Comparison of ENCODE assay signal across 8 cellular contexts in the genomic region with DNA sequence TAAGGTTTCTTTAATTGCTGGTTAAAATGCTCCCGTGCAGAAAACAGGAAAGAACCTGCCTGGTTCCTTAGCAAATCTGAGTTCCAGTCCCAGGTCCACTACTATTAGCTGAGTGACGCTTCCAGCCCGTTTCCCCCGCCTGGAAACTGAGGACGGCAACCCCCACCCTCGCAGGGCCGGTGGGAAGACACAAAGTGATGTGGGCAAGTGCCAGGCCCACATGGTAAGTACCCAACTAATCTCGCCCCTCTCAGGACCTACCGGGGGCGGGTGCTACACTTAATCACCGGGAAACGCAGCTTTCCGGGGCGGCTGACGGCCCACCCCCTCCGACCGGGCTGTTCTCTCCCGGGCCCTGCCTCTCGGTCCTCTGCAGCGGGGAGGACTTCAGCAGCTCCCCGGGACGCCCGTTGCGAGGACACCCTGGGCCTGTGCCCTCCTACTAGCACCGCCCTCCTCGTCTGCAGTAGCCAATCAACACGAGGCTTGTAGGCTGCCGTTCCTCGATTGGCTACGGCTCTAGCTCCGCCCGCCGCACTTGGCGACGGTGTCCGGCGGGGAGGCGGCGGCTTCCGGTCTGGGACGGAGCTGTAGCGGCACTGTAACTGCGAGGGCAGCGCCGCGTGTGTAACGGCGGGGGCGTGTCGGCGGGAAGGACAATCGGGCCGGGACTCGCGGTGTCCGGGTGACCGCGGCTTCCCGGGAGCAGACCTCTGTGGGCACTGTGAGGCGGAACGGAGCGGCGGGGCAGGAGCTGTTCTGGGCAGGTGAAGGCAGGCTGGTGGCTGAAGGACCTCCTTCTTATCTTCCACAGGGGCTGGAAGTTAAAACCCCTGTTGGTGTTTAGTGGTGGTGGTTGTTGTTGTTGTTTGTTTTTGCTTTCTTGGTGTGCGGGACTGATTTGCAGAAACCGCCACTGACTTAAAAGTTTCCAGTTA. TPM values are rescaled to one million over a fixed set of nuclear protein-coding genes. Genes with fewer than 3 reads are reported as not detected.
DNase-seq lines count a peak whose midpoint lies in the region; ATAC-seq, FAIRE-seq and TF ChIP-seq lines count a peak whose summit lies in the region.

A gene with protein sequence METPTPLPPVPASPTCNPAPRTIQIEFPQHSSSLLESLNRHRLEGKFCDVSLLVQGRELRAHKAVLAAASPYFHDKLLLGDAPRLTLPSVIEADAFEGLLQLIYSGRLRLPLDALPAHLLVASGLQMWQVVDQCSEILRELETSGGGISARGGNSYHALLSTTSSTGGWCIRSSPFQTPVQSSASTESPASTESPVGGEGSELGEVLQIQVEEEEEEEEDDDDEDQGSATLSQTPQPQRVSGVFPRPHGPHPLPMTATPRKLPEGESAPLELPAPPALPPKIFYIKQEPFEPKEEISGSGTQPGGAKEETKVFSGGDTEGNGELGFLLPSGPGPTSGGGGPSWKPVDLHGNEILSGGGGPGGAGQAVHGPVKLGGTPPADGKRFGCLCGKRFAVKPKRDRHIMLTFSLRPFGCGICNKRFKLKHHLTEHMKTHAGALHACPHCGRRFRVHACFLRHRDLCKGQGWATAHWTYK (plus strand): TSS at position 568 of the 938 bp plus-strand sequence. CDS start 525 bp downstream, outside the sequence.

- peak within 1 kb of the TSS; percentile 91 for H3K4me3 ChIP-seq in AG04450 (ENCODE audit: low read depth, low read length)
- peak within 1 kb of the TSS; percentile 76 for H3K4me3 ChIP-seq in WERI-Rb-1 (ENCODE audit: low read depth, low read length)
- peak within 1 kb of the TSS; percentile 73 to 97 (median 92) for H3K4me3 ChIP-seq in mammary epithelial cell (replicated peaks in 1 of 3; ENCODE audit: insufficient read depth in 1 of 3, low read depth in 2 of 3, low read length in 3 of 3)
- peak within 1 kb of the TSS; percentile 60 to 71 for H3K4me3 ChIP-seq in small intestine (ENCODE audit: low read depth in 1 of 2, low read length in 2 of 2)

- H3K27me3 ChIP-seq in AG04450 (ENCODE audit: control insufficient read depth, insufficient read depth, low read length) (no peaks in the 10 kb centered on the region), WERI-Rb-1 (ENCODE audit: insufficient read depth, low read depth, severe bottlenecking) (no peaks in the 10 kb centered on the region), mammary epithelial cell (ENCODE audit: insufficient read depth, low read length) (no peaks in the 10 kb centered on the region), small intestine (ENCODE audit: control insufficient read depth in 2 of 2, insufficient read depth in 2 of 2, low read length in 2 of 2) (no peaks in the 10 kb centered on the region)

- H3K9ac ChIP-seq in mammary epithelial cell (ENCODE audit: insufficient read depth, low read length) = peak within 1 kb of the TSS; percentile 82

- no peaks in the 10 kb centered on the region for H4K20me1 ChIP-seq in mammary epithelial cell (ENCODE audit: insufficient read depth, low read length)

- 1% methylated on average over 30 of the region's 65 CpGs for WGBS in mammary epithelial cell (ENCODE audit: low coverage, missing lambda C conversion rate)
- WGBS in small intestine, 3 donors = 0% methylated on average over 60 to 65 of the region's 65 CpGs

- peak; percentile 94 for ATAC-seq in GM18907 (IDR thresholded peaks at IDR 0.05; ENCODE audit: unreplicated experiment)
- peak; percentile 96 for ATAC-seq in HG03139 (IDR thresholded peaks at IDR 0.05; ENCODE audit: unreplicated experiment)

- peaks cover 5% of the 10 kb centered on the region for H3K4me1 ChIP-seq in mammary epithelial cell (ENCODE audit: insufficient read depth, low read length)
- peaks cover 0 to 3% of the 10 kb centered on the region in 2 donors for H3K4me1 ChIP-seq in small intestine (ENCODE audit: control insufficient read depth in 2 of 2, insufficient read depth in 1 of 2, low read depth in 1 of 2, low read length in 1 of 2)

- DNase-seq in AG04450 (ENCODE audit: low read depth, low spot score) (peak; percentile 88), NCI-H2196 treated with DMSO at 0.1 percent for 48 hours (lab: John Stamatoyannopoulos, UW; ENCODE audit: unreplicated experiment) (peak; percentile 91), WERI-Rb-1 (peak; percentile 99), mammary epithelial cell (peak; percentile 96), iPS-NIHi11 (ENCODE audit: low spot score) (peak; percentile 99), small intestine (peak; percentile 98)

- in situ Hi-C loops in mammary epithelial cell (cut with MboI; ENCODE audit: low sequenced_read_pairs in 2 of 2) = no loop called here

- CTCF ChIA-PET in AG04450 (lab: Charles Lee) (interaction anchor here (0.6 to 1.7 kb wide), 3 partner anchors 64 to 1013 kb away, joined by 5 to 6 read pairs (median 6); no protein-coding TSS in a partner anchor), mammary epithelial cell (lab: Charles Lee; ENCODE audit: low non-redundant PET) (interaction anchor here (0.5 to 0.7 kb wide), 2 partner anchors 27 to 123 kb away, joined by 9 to 11 read pairs; no protein-coding TSS in a partner anchor)

- H3K36me3 ChIP-seq in WERI-Rb-1 (peaks cover 44% of the 10 kb centered on the region), mammary epithelial cell (ENCODE audit: insufficient read depth, low read length) (peaks cover 5% of the 10 kb centered on the region), small intestine (ENCODE audit: control insufficient read depth in 2 of 2, insufficient read depth in 2 of 2, low read length in 2 of 2) (no peaks in the 10 kb centered on the region)

- TF ChIP-seq CTCF in AG04450 (IDR thresholded peaks at IDR 0.05; ENCODE audit: low read depth, low read length) = no peak
- no peak for TF ChIP-seq CTCF in WERI-Rb-1 (IDR thresholded peaks at IDR 0.05; ENCODE audit: low read depth, low read length)
- no peak for TF ChIP-seq CTCF in mammary epithelial cell (conservative IDR thresholded peaks at IDR 0.05 in 1 of 2, IDR thresholded peaks at IDR 0.05 in 1 of 2; ENCODE audit: extremely low read depth in 1 of 2, insufficient read depth in 1 of 2, low read depth in 1 of 2, low read length in 2 of 2)

- peak within 1 kb of the TSS; percentile 88 for H3K4me2 ChIP-seq in mammary epithelial cell (ENCODE audit: insufficient read depth, low read depth, low read length)

- no peak for FAIRE-seq in small intestine (lab: Jason Lieb, UNC)

- POLR2A ChIA-PET in AG04450 (lab: Yijun Ruan, JAX) = interaction anchor here (0.6 to 1.6 kb wide), 9 partner anchors 9 to 317 kb away, joined by 3 to 7 read pairs (median 5); a partner anchor contains a TSS

- BruUV-seq in mammary epithelial cell (replicated peaks; lab: Mats Ljungman, UMichigan) = TSS peak; percentile 91

- dilution Hi-C loops in mammary epithelial cell (cut with HindIII; ENCODE audit: low sequenced_read_pairs) = no loop called here

- H2AFZ ChIP-seq in mammary epithelial cell (ENCODE audit: low read depth, low read length) = peak within 1 kb of the TSS; percentile 94

- H3K27ac ChIP-seq in AG04450 (ENCODE audit: low read depth, low read length) (peak within 1 kb of the TSS; percentile 31), WERI-Rb-1 (peak within 1 kb of the TSS; percentile 61), mammary epithelial cell (ENCODE audit: insufficient read depth, low read depth, low read length) (peak within 1 kb of the TSS; percentile 61), small intestine (ENCODE audit: low read depth in 1 of 2, low read length in 1 of 2) (peak within 1 kb of the TSS; percentile 41 to 55)

- H3K79me2 ChIP-seq in mammary epithelial cell (ENCODE audit: insufficient read depth, low read length) = peaks cover 32% of the 10 kb centered on the region

- intact Hi-C loops in mammary epithelial cell (cut with micrococcal nuclease) = loop anchor here (1.0 to 10.0 kb wide), 4 partner anchors 25 to 251 kb away; a partner anchor contains a TSS

- H3K9me3 ChIP-seq in AG04450 (ENCODE audit: control insufficient read depth, insufficient read depth, low read length) (no peaks in the 10 kb centered on the region), WERI-Rb-1 (ENCODE audit: severe bottlenecking) (no peaks in the 10 kb centered on the region), mammary epithelial cell (replicated peaks; ENCODE audit: insufficient read depth, low read length) (no peaks in the 10 kb centered on the region), small intestine (ENCODE audit: control insufficient read depth, low read depth) (no peaks in the 10 kb centered on the region)

RNA-seq across cellular contexts. Expression of the gene that starts here (rescaled TPM):
- polyA plus RNA-seq in AG04450 (2011; rRNA removed) = 5.8 and 6.0 TPM in 2 replicates
- polyA minus RNA-seq in AG04450 (2011; rRNA and poly(A)+ RNA removed) = 7.7 and 8.0 TPM in 2 replicates
- total RNA-seq in mammary epithelial cell = 10 to 100 TPM in 1 of 2 donors, 1 to 10 TPM in 1; 5.7 to 10.3 TPM
- polyA plus RNA-seq in mammary epithelial cell = 10.0 TPM
- 19.4 TPM for polyA minus RNA-seq in mammary epithelial cell
- polyA plus RNA-seq in small intestine = 1 to 10 TPM; 1.6 to 5.2 (median 1.9) TPM

Comparison
In these comparisons a context has a peak if more than half of its experiments do, and no peak if none do; other contexts are left out.
1. Peak in every context shown above with its lines: DNase-seq, ATAC-seq, H3K4me3 ChIP-seq and H3K27ac ChIP-seq.